Comparison of ENCODE assay signal across 25 cellular contexts in genomic region chr14:99289394-99290189, GRCh38.
"Had no signal": no experiment of that assay in that cellular context is flagged by ENCODE, and none has a peak within 500 bp of the region (broad histone marks: within the 10 kb centered on the region; RNA-seq: fewer than 3 reads in every experiment).

No MANE protein-coding gene starts in this region.

- DNase-seq: activated B cell treated with CpG ODN at 0.5 μM for 24 hours; activated CD4-positive, alpha-beta memory T cell treated with anti-CD3 and anti-CD28 coated beads, Interleukin-2, amount 10 ng/mL, durations not matched to agents 7 days and 5 days; activated CD4-positive, alpha-beta T cell treated with anti-CD3 and anti-CD28 coated beads for 48 hours; activated CD8-positive, alpha-beta memory T cell treated with anti-CD3 and anti-CD28 coated beads, Interleukin-2, amount 50 U/mL, for 48 hours; activated effector memory CD4-positive, alpha-beta T cell treated with Interleukin-2 at 50 U/mL for 16 hours; activated gamma-delta T cell treated with Interleukin-2 at 50 U/mL for 16 hours; activated naive CD4-positive, alpha-beta T cell treated with anti-CD3 and anti-CD28 coated beads, Interleukin-2, amount 50 U/mL, for 16 hours; activated naive CD4-positive, alpha-beta T cell treated with Interleukin-2 at 50 U/mL for 16 hours; activated T-cell treated with anti-CD3 and anti-CD28 coated beads for 4 hours; activated T-cell treated with anti-CD3 and anti-CD28 coated beads, Interleukin-2, amount 50 U/mL, for 4 hours; amniotic stem cell; anterior cingulate cortex; brain microvascular endothelial cell; cortex of kidney; dermis blood vessel endothelial cell; effector CD4-positive, alpha-beta T cell; effector memory CD8-positive, alpha-beta T cell; erythroblast; foreskin keratinocyte; gastrocnemius medialis; T-helper 1 cell; T-helper 17 cell; T1000; WERI-Rb-1 had no signal

- H3K27ac ChIP-seq: brain microvascular endothelial cell, esophagus muscularis mucosa, foreskin keratinocyte, gastrocnemius medialis, WERI-Rb-1 had no signal

- H3K4me1 ChIP-seq: esophagus muscularis mucosa, foreskin keratinocyte, gastrocnemius medialis had no signal

- H3K9me3 ChIP-seq: esophagus muscularis mucosa, gastrocnemius medialis had no signal

- H3K36me3 ChIP-seq: brain microvascular endothelial cell, esophagus muscularis mucosa, gastrocnemius medialis, WERI-Rb-1 had no signal

- H3K4me3 ChIP-seq: esophagus muscularis mucosa, gastrocnemius medialis had no signal

- H3K27me3 ChIP-seq: brain microvascular endothelial cell, gastrocnemius medialis had no signal
